9 cellular contexts compared by ENCODE assay signal in genomic region chr9:105475302-105475701, GRCh38. TPM values are rescaled to one million over a fixed set of nuclear protein-coding genes. Genes with fewer than 3 reads are reported as not detected.
DNase-seq lines count a peak whose midpoint lies in the region; ATAC-seq and TF ChIP-seq lines count a peak whose summit lies in the region.
"Had no signal": no experiment of that assay in that cellular context is flagged by ENCODE, and none has a peak within 500 bp of the region (broad histone marks: within the 10 kb centered on the region; RNA-seq: fewer than 3 reads in every experiment).

No MANE protein-coding gene starts in this region.

- H3K36me3 Mint-ChIP-seq in activated naive CD4-positive, alpha-beta T cell treated with anti-CD3 and anti-CD28 coated beads, Interleukin-2, amount 50 U/mL, for 72 hours, result no peaks in the 10 kb centered on the region

- peak overlapping the region in 1 of 2 donors; percentile 26 for H3K9ac ChIP-seq in liver (ENCODE audit: low read depth in 1 of 2, low read length in 2 of 2)
- H3K9ac ChIP-seq: parathyroid adenoma had no signal

- H3K27me3 ChIP-seq in BE2C (no peaks in the 10 kb centered on the region), liver (ENCODE audit: control insufficient read depth in 4 of 4, insufficient read depth in 4 of 4, low read length in 3 of 4) (no peaks in the 10 kb centered on the region)

- no peak overlapping the region for H3K4me3 ChIP-seq in BE2C (ENCODE audit: low read depth, low read length)
- no peak overlapping the region for H3K4me3 ChIP-seq in astrocyte of the cerebellum (ENCODE audit: low read depth, low read length)
- no peak overlapping the region for H3K4me3 ChIP-seq in liver (ENCODE audit: low read depth in 1 of 3, low read length in 3 of 3)

- H3K4me1 ChIP-seq in BE2C (no peaks in the 10 kb centered on the region), liver (ENCODE audit: control insufficient read depth in 4 of 4, insufficient read depth in 4 of 4, low read length in 3 of 4) (no peaks in the 10 kb centered on the region)

- 52% methylated on average over 2 of the region's 2 CpGs for WGBS in liver

- ATAC-seq in HG03280 (IDR thresholded peaks at IDR 0.05; ENCODE audit: unreplicated experiment) (no peak), GM21515 (IDR thresholded peaks at IDR 0.05; ENCODE audit: unreplicated experiment) (no peak)
- no peak for ATAC-seq in activated naive CD4-positive, alpha-beta T cell treated with anti-CD3 and anti-CD28 coated beads, Interleukin-2, amount 50 U/mL, for 72 hours

- H3K9me3 Mint-ChIP-seq in activated naive CD4-positive, alpha-beta T cell treated with anti-CD3 and anti-CD28 coated beads, Interleukin-2, amount 50 U/mL, for 72 hours, result no peaks in the 10 kb centered on the region

- no peak for DNase-seq in BE2C
- peak; percentile 18 for DNase-seq in HuH-7 (ENCODE audit: low spot score)
- peak; percentile 28 for DNase-seq in astrocyte of the cerebellum (ENCODE audit: low read depth)
- DNase-seq in activated naive CD4-positive, alpha-beta T cell treated with anti-CD3 and anti-CD28 coated beads, Interleukin-2, amount 50 U/mL, for 72 hours (ENCODE audit: low spot score in 2 of 2), result no peak
- DNase-seq in NK-92 treated with Interleukin-12 subunit alpha and Interleukin-12 subunit beta, amount 100 ng/mL, for 24 hours (lab: John Stamatoyannopoulos, UW), result no peak

- H3K36me3 ChIP-seq in BE2C (peaks cover 6% of the 10 kb centered on the region; the same call in 1 of the 2 replicates), liver (ENCODE audit: control insufficient read depth in 4 of 4, insufficient read depth in 3 of 4, low read depth in 1 of 4, low read length in 3 of 4) (peaks cover 0 to 1% (median 0%) of the 10 kb centered on the region in 4 donors)

- in situ Hi-C loops in astrocyte of the cerebellum (cut with HindIII; ENCODE audit: low sequenced_read_pairs), result no loop called here

- TF ChIP-seq RAD21 in liver (IDR thresholded peaks at IDR 0.05), result peak; percentile 72 to 81

- H3K27ac ChIP-seq in liver (ENCODE audit: low read depth in 1 of 2, low read length in 2 of 2), result no peak overlapping the region
- H3K27ac ChIP-seq: parathyroid adenoma had no signal

- TF ChIP-seq CTCF in BE2C (IDR thresholded peaks at IDR 0.05; ENCODE audit: low read depth, low read length) (peak; percentile 51), astrocyte of the cerebellum (IDR thresholded peaks at IDR 0.05; ENCODE audit: low read depth, low read length, missing control alignments) (peak; percentile 62), liver (IDR thresholded peaks at IDR 0.05; ENCODE audit: low read depth, low read length, missing input control) (peak; percentile 45)

- H3K27ac Mint-ChIP-seq in activated naive CD4-positive, alpha-beta T cell treated with anti-CD3 and anti-CD28 coated beads, Interleukin-2, amount 50 U/mL, for 72 hours, result no peak overlapping the region

- H3K9me3 ChIP-seq in BE2C (no peaks in the 10 kb centered on the region), liver (ENCODE audit: control insufficient read depth in 4 of 4, low read length in 3 of 4) (no peaks in the 10 kb centered on the region)

TF ChIP-seq in liver, 16 proteins besides CTCF, POLR2A, EP300 and RAD21:
- no peak for TF ChIP-seq ATF3 (IDR thresholded peaks at IDR 0.05)
- no peak for TF ChIP-seq EGR1 (IDR thresholded peaks at IDR 0.05; ENCODE audit: low read depth in 2 of 2)
- no peak for TF ChIP-seq JUND (IDR thresholded peaks at IDR 0.05)

RNA-seq across cellular contexts. Expression of gene FSD1L, which starts 27.5 kb away (rescaled TPM):
- polyA plus RNA-seq in BE2C (2012; ENCODE audit: insufficient read depth, insufficient read length, low read depth), result 2.3 TPM
- 1 to 10 TPM; 2.8 to 3.6 TPM for total RNA-seq in liver
- polyA plus RNA-seq in liver, result 1 to 10 TPM in 1 of 2 donors, under 1 TPM in 1; 0.38 to 1.0 TPM
- total RNA-seq in activated naive CD4-positive, alpha-beta T cell treated with anti-CD3 and anti-CD28 coated beads, Interleukin-2, amount 50 U/mL, for 72 hours, result 1 to 10 TPM in 1 of 2 donors, under 1 TPM in 1; 0.61 to 3.9 TPM

Comparison
In these comparisons a context has a peak if more than half of its experiments do, and no peak if none do; other contexts are left out.
1. DNase-seq: peak in HuH-7 (single experiment) and astrocyte of the cerebellum (single experiment); none in BE2C (single experiment), activated naive CD4-positive, alpha-beta T cell treated with anti-CD3 and anti-CD28 coated beads, Interleukin-2, amount 50 U/mL, for 72 hours (0 of 2) and NK-92 treated with Interleukin-12 subunit alpha and Interleukin-12 subunit beta, amount 100 ng/mL, for 24 hours (single experiment).
2. Peak in every context shown above with its lines, with median percentiles within 50 percentile points of each other: CTCF ChIP-seq.